Comparison of ENCODE assay signal across 9 cellular contexts in genomic region chr15:100873029-100873677, GRCh38. TPM values are rescaled to one million over a fixed set of nuclear protein-coding genes. Genes with fewer than 3 reads are reported as not detected.
DNase-seq lines count a peak whose midpoint lies in the region; ATAC-seq, FAIRE-seq and TF ChIP-seq lines count a peak whose summit lies in the region.
"Had no signal": no experiment of that assay in that cellular context is flagged by ENCODE, and none has a peak within 500 bp of the region (broad histone marks: within the 10 kb centered on the region; RNA-seq: fewer than 3 reads in every experiment).

No MANE protein-coding gene starts in this region.

- TF ChIP-seq POLR2A in adrenal gland (IDR thresholded peaks at IDR 0.05), result no peak

- no peaks in the 10 kb centered on the region for H3K4me1 Mint-ChIP-seq in CD8-positive, alpha-beta T cell (ENCODE audit: low read depth)

- no peak overlapping the region for H3K27ac ChIP-seq in CD8-positive, alpha-beta T cell (ENCODE audit: low read depth, low read length)
- H3K27ac ChIP-seq in adrenal gland (no peak overlapping the region), heart right ventricle (no peak overlapping the region)

- peak; percentile 70 for ATAC-seq in CD8-positive, alpha-beta T cell
- peak; percentile 78 for ATAC-seq in GM19035 (IDR thresholded peaks at IDR 0.05; ENCODE audit: unreplicated experiment)
- ATAC-seq in heart right ventricle, result peak in 7 of 8 donors; percentile 61 to 78 (median 66)

- TF ChIP-seq EP300 in Ishikawa (IDR thresholded peaks at IDR 0.05; ENCODE audit: borderline replicate concordance), result no peak

- no peak overlapping the region for H3K4me3 Mint-ChIP-seq in CD8-positive, alpha-beta T cell
- H3K4me3 Mint-ChIP-seq: stimulated activated naive CD8-positive, alpha-beta T cell treated with anti-CD3 and anti-CD28 coated beads, Interleukin-15, Interleukin-2, amounts not matched to agents 100 ng/mL and 50 ng/mL, for 24 hours had no signal

- no peak overlapping the region for H3K4me3 ChIP-seq in CD8-positive, alpha-beta T cell (ENCODE audit: low read depth, low read length)
- H3K4me3 ChIP-seq in adrenal gland (no peak overlapping the region), heart right ventricle (no peak overlapping the region)

- H3K27me3 Mint-ChIP-seq in CD8-positive, alpha-beta T cell (ENCODE audit: low read depth), result peaks cover 27% of the 10 kb centered on the region

- H3K4me1 ChIP-seq in CD8-positive, alpha-beta T cell (ENCODE audit: insufficient read depth, low read length), result no peaks in the 10 kb centered on the region
- H3K4me1 ChIP-seq in adrenal gland (replicated peaks in 1 of 2) (no peaks in the 10 kb centered on the region), heart right ventricle (no peaks in the 10 kb centered on the region)

- FAIRE-seq in RCC 7860 (lab: Jason Lieb, UNC), result peak; percentile 69

- no peak overlapping the region for H3K27ac Mint-ChIP-seq in CD8-positive, alpha-beta T cell
- H3K27ac Mint-ChIP-seq: stimulated activated naive CD8-positive, alpha-beta T cell treated with anti-CD3 and anti-CD28 coated beads, Interleukin-15, Interleukin-2, amounts not matched to agents 100 ng/mL and 50 ng/mL, for 24 hours had no signal

- peak in 5 of 7 experiments; percentile 25 to 62 (median 48) for DNase-seq in CD8-positive, alpha-beta T cell
- DNase-seq in RCC 7860 (ENCODE audit: low spot score) (peak; percentile 54), adrenal gland (peak; percentile 62 to 92 (median 72)), heart right ventricle (peak in 1 of 2 donors; percentile 60), putamen (ENCODE audit: low spot score) (peak; percentile 62), mesenteric fat pad (ENCODE audit: low spot score) (no peak)

- TF ChIP-seq RAD21 in Ishikawa (IDR thresholded peaks at IDR 0.05; ENCODE audit: low read depth), result peak; percentile 78

- POLR2A ChIA-PET in CD8-positive, alpha-beta T cell (lab: Charles Lee), result no interaction called here

- CTCF ChIA-PET in CD8-positive, alpha-beta T cell (lab: Charles Lee), result interaction anchor here (0.7 to 2.1 kb wide), 20 partner anchors 9 to 523 kb away, joined by 3 to 14 read pairs (median 4); no protein-coding TSS in a partner anchor

- no peaks in the 10 kb centered on the region for H3K36me3 Mint-ChIP-seq in CD8-positive, alpha-beta T cell

- peak; percentile 73 for TF ChIP-seq CTCF in CD8-positive, alpha-beta T cell (IDR thresholded peaks at IDR 0.05)
- TF ChIP-seq CTCF in adrenal gland (IDR thresholded peaks at IDR 0.05), result peak; percentile 87 to 97 (median 96)
- peak; percentile 82 to 93 (median 91) for TF ChIP-seq CTCF in heart right ventricle (IDR thresholded peaks at IDR 0.05)

- intact Hi-C loops in CD8-positive, alpha-beta T cell (cut with DNase I, micrococcal nuclease), result loop anchor here (1.0 to 10.0 kb wide), 4 partner anchors 245 to 946 kb away; partner anchors contain the start of gene ADAMTS17 (in 1 of the 2)
- intact Hi-C loops in adrenal gland (cut with DNase I), result loop anchor here (5.0 to 10.0 kb wide), 3 partner anchors 206 to 246 kb away; no protein-coding TSS in a partner anchor
- intact Hi-C loops in heart right ventricle (cut with DNase I), result loop anchor here in 9 of 10 donors (1.0 to 5.0 kb wide), 6 partner anchors 201 to 246 kb away; no protein-coding TSS in a partner anchor

- H3K27me3 ChIP-seq in CD8-positive, alpha-beta T cell (ENCODE audit: insufficient read depth, low read length), result no peaks in the 10 kb centered on the region
- peaks cover 7% of the 10 kb centered on the region for H3K27me3 ChIP-seq in adrenal gland
- peaks cover 2 to 30% (median 21%) of the 10 kb centered on the region in 7 donors for H3K27me3 ChIP-seq in heart right ventricle

- no peaks in the 10 kb centered on the region for H3K9me3 Mint-ChIP-seq in CD8-positive, alpha-beta T cell
- H3K9me3 Mint-ChIP-seq: stimulated activated naive CD8-positive, alpha-beta T cell treated with anti-CD3 and anti-CD28 coated beads, Interleukin-15, Interleukin-2, amounts not matched to agents 100 ng/mL and 50 ng/mL, for 24 hours had no signal

- WGBS in adrenal gland, 4 donors, result 35 to 45% (median 41%) methylated on average over 2 of the region's 2 CpGs
- WGBS in heart right ventricle, 2 donors, result 43 to 47% methylated on average over 2 of the region's 2 CpGs

- H3K36me3 ChIP-seq in CD8-positive, alpha-beta T cell (ENCODE audit: insufficient read depth, low read length), result no peaks in the 10 kb centered on the region
- H3K36me3 ChIP-seq in adrenal gland (replicated peaks in 1 of 2) (no peaks in the 10 kb centered on the region), heart right ventricle (no peaks in the 10 kb centered on the region)

- no peaks in the 10 kb centered on the region for H3K9me3 ChIP-seq in CD8-positive, alpha-beta T cell (ENCODE audit: low read length)
- H3K9me3 ChIP-seq in adrenal gland (replicated peaks in 1 of 3) (no peaks in the 10 kb centered on the region), heart right ventricle (peaks cover 0 to 10% (median 0%) of the 10 kb centered on the region in 11 donors)

TF ChIP-seq in Ishikawa, 13 proteins besides CTCF, POLR2A, EP300 and RAD21:
- TF ChIP-seq TAF1 (IDR thresholded peaks at IDR 0.05; ENCODE audit: low read depth) (no peak), MAX (IDR thresholded peaks at IDR 0.05) (no peak), CEBPB (IDR thresholded peaks at IDR 0.05) (peak; percentile 71)

RNA-seq across cellular contexts. Expression of gene ALDH1A3, which starts 6.5 kb away (rescaled TPM):
- total RNA-seq in CD8-positive, alpha-beta T cell, result not detected
- total RNA-seq in adrenal gland (100 to 1,000 TPM in 3 of 8 donors, 10 to 100 TPM in 5; 16.6 to 165 (median 56.2) TPM), heart right ventricle (10 to 100 TPM in 1 of 10 donors, 1 to 10 TPM in 8, under 1 TPM in 1; 0.96 to 24.9 (median 2.3) TPM), mesenteric fat pad (194 TPM)
- polyA plus RNA-seq in adrenal gland (10 to 100 TPM; 13.2 to 26.5 (median 15.8) TPM), heart right ventricle (1 to 10 TPM; 2.1 to 4.9 TPM)

RNA-seq across cellular contexts. Expression of gene LRRK1, which starts 46.0 kb away (rescaled TPM):
- total RNA-seq in CD8-positive, alpha-beta T cell, result under 1 TPM; 0.16 to 0.39 TPM
- total RNA-seq in adrenal gland (10 to 100 TPM in 3 of 8 donors, 1 to 10 TPM in 5; 3.4 to 13.1 (median 9.3) TPM), heart right ventricle (1 to 10 TPM; 1.5 to 8.1 (median 2.0) TPM), mesenteric fat pad (23.5 TPM)
- polyA plus RNA-seq in adrenal gland (1 to 10 TPM; 2.3 to 6.9 (median 3.2) TPM), heart right ventricle (1 to 10 TPM; 1.8 to 1.9 TPM)
